12 cellular contexts compared by ENCODE assay signal in genomic region chr4:183758006-183758734, GRCh38.
DNase-seq lines count a peak whose midpoint lies in the region; ATAC-seq, FAIRE-seq and TF ChIP-seq lines count a peak whose summit lies in the region.
"Had no signal": no experiment of that assay in that cellular context is flagged by ENCODE, and none has a peak within 500 bp of the region (broad histone marks: within the 10 kb centered on the region; RNA-seq: fewer than 3 reads in every experiment).

No MANE protein-coding gene starts in this region.

- H3K79me2 ChIP-seq in astrocyte (ENCODE audit: insufficient read depth, low read length) = no peaks in the 10 kb centered on the region

- H3K36me3 Mint-ChIP-seq in astrocyte (ENCODE audit: low read depth, unreplicated experiment) = no peaks in the 10 kb centered on the region
- H3K36me3 Mint-ChIP-seq in progenitor cell of endocrine pancreas (ENCODE audit: insufficient read depth) = no peaks in the 10 kb centered on the region
- H3K36me3 Mint-ChIP-seq: brain had no signal

- no peak for FAIRE-seq in astrocyte (lab: Jason Lieb, UNC)
- FAIRE-seq in GM12892 (lab: Jason Lieb, UNC) = no peak
- FAIRE-seq: GM18507 had no signal

- no peak overlapping the region for H3K27ac ChIP-seq in astrocyte (ENCODE audit: low read depth, low read length)
- peak overlapping the region in 1 of 2 donors; percentile 16 for H3K27ac ChIP-seq in right atrium auricular region
- H3K27ac ChIP-seq: SK-N-MC had no signal

- ATAC-seq in GM18502 (IDR thresholded peaks at IDR 0.05; ENCODE audit: poor library complexity, unreplicated experiment) = no peak

- H3K9me3 Mint-ChIP-seq in astrocyte (ENCODE audit: unreplicated experiment) = no peaks in the 10 kb centered on the region
- peaks cover 5% of the 10 kb centered on the region for H3K9me3 Mint-ChIP-seq in progenitor cell of endocrine pancreas (ENCODE audit: low read depth)

- H3K4me1 Mint-ChIP-seq in astrocyte (ENCODE audit: low read depth, unreplicated experiment) = no peaks in the 10 kb centered on the region
- peaks cover 14% of the 10 kb centered on the region for H3K4me1 Mint-ChIP-seq in progenitor cell of endocrine pancreas (ENCODE audit: low read depth)
- H3K4me1 Mint-ChIP-seq: brain had no signal

- no peaks in the 10 kb centered on the region for H3K4me1 ChIP-seq in astrocyte (ENCODE audit: insufficient read depth, low read length)
- no peaks in the 10 kb centered on the region for H3K4me1 ChIP-seq in right atrium auricular region

- peak overlapping the region; percentile 14 for H3K4me2 ChIP-seq in astrocyte (ENCODE audit: low read length)

- H3K27me3 Mint-ChIP-seq in astrocyte (ENCODE audit: low read depth, unreplicated experiment) = peaks cover 26% of the 10 kb centered on the region
- peaks cover 7% of the 10 kb centered on the region for H3K27me3 Mint-ChIP-seq in progenitor cell of endocrine pancreas

- no peak overlapping the region for H3K9ac ChIP-seq in astrocyte (ENCODE audit: low read length)

- H3K9me3 ChIP-seq in astrocyte (ENCODE audit: insufficient read depth, low read depth, low read length) (no peaks in the 10 kb centered on the region), right atrium auricular region (no peaks in the 10 kb centered on the region)

- H3K27ac Mint-ChIP-seq in astrocyte (ENCODE audit: unreplicated experiment) = no peak overlapping the region
- no peak overlapping the region for H3K27ac Mint-ChIP-seq in progenitor cell of endocrine pancreas
- H3K27ac Mint-ChIP-seq: brain had no signal

- H3K27me3 ChIP-seq in astrocyte (ENCODE audit: insufficient read depth, low read length) (no peaks in the 10 kb centered on the region), right atrium auricular region (no peaks in the 10 kb centered on the region)

- no peak overlapping the region for H2AFZ ChIP-seq in astrocyte (ENCODE audit: low read depth, low read length)

- no peak for TF ChIP-seq POLR2A in GM12892 (IDR thresholded peaks at IDR 0.05; ENCODE audit: low read depth, low read length)

- H3K4me3 Mint-ChIP-seq in astrocyte (ENCODE audit: unreplicated experiment) = no peak overlapping the region
- no peak overlapping the region for H3K4me3 Mint-ChIP-seq in progenitor cell of endocrine pancreas (ENCODE audit: low read depth)
- H3K4me3 Mint-ChIP-seq: brain had no signal

- TF ChIP-seq CTCF in GM12874 (IDR thresholded peaks at IDR 0.05; ENCODE audit: insufficient read depth, low read depth, low read length) = peak; percentile 18; the same call in 1 of the 2 replicates
- TF ChIP-seq CTCF in astrocyte (IDR thresholded peaks at IDR 0.05; ENCODE audit: insufficient read depth, low read depth, low read length) = no peak
- TF ChIP-seq CTCF in right atrium auricular region (IDR thresholded peaks at IDR 0.05) = peak; percentile 27 to 59
- peak; percentile 52 for TF ChIP-seq CTCF in progenitor cell of endocrine pancreas (IDR thresholded peaks at IDR 0.05; ENCODE audit: unreplicated experiment)

- H3K36me3 ChIP-seq in astrocyte (ENCODE audit: insufficient read depth, low read length) (no peaks in the 10 kb centered on the region), right atrium auricular region (no peaks in the 10 kb centered on the region)

- DNase-seq in astrocyte (ENCODE audit: low read depth) (no peak), right atrium auricular region (ENCODE audit: low spot score) (peak; percentile 71), progenitor cell of endocrine pancreas (ENCODE audit: low spot score, unreplicated experiment) (peak; percentile 23), GM12892 (ENCODE audit: insufficient read length) (no peak), NCI-H1417 treated with DMSO at 0.1 percent for 48 hours (lab: John Stamatoyannopoulos, UW) (no peak)
- no peak for DNase-seq in activated effector memory CD4-positive, alpha-beta T cell treated with anti-CD3 and anti-CD28 coated beads, Interleukin-2, amount 50 U/mL, for 16 hours
- DNase-seq: NCI-H446 had no signal

- H4K20me1 ChIP-seq in astrocyte (ENCODE audit: insufficient read depth, low read length) = no peaks in the 10 kb centered on the region

- H3K4me3 ChIP-seq in astrocyte (ENCODE audit: insufficient read depth, low read depth, low read length) (no peak overlapping the region), right atrium auricular region (peak overlapping the region; percentile 8 to 37)
- H3K4me3 ChIP-seq: SK-N-MC had no signal

Comparison
In these comparisons a context has a peak if more than half of its experiments do, and no peak if none do; other contexts are left out.
1. DNase-seq: peak in right atrium auricular region (single experiment) and progenitor cell of endocrine pancreas (single experiment); none in astrocyte (single experiment), activated effector memory CD4-positive, alpha-beta T cell treated with anti-CD3 and anti-CD28 coated beads, Interleukin-2, amount 50 U/mL, for 16 hours (single experiment), GM12892 (single experiment) and NCI-H1417 treated with DMSO at 0.1 percent for 48 hours (single experiment).